Comparison of ENCODE assay signal across 23 cellular contexts in the genomic region with DNA sequence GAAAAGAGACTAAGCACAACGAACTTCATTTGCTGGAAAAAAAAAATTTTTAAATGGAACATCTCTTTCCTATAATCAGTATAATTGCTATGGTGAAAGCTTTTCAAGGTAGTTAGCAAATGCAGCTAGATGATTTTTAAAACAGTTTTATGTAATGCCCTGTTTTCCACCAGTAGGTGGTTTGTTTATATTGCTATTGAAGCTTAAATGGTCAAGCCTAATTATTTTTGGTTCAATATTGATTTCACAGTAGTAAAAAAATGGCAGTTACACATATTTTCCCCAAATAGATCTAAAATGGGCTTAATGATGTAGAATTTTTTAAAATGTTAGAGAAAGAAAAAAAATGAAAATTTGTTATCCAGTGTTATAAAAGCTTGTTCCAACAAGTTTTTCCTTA.
A peak's percentile ranks its signal among the peaks of the same experiment; 100 is the strongest.
DNase-seq lines count a peak whose midpoint lies in the region; ATAC-seq, FAIRE-seq and TF ChIP-seq lines count a peak whose summit lies in the region.
"Had no signal": no experiment of that assay in that cellular context is flagged by ENCODE, and none has a peak within 500 bp of the region (broad histone marks: within the 10 kb centered on the region; RNA-seq: fewer than 3 reads in every experiment).

No MANE protein-coding gene starts in this region.

- peak; percentile 60 for TF ChIP-seq CTCF in endodermal cell (conservative IDR thresholded peaks at IDR 0.05)

- FAIRE-seq in H54 (lab: Jason Lieb, UNC) = no peak
- FAIRE-seq: A549 had no signal

- H3K36me3 Mint-ChIP-seq in endodermal cell (ENCODE audit: low read depth) = no peaks in the 10 kb centered on the region
- H3K36me3 Mint-ChIP-seq in T-helper 2 cell treated with Interferon-gamma antibody and Interleukin-4, amounts not matched to agents 5 μg/mL and 100 μg/mL, for 36 hours (ENCODE audit: low read depth) = no peaks in the 10 kb centered on the region
- H3K36me3 Mint-ChIP-seq: activated CD4-positive, alpha-beta memory T cell treated with anti-CD3 and anti-CD28 coated beads for 36 hours; brain had no signal

- H3K4me3 ChIP-seq in endodermal cell (ENCODE audit: low read length) = no peak overlapping the region
- H3K4me3 ChIP-seq: A549; BLaER1 treated with 17β-estradiol and CSF1 and Interleukin-3, amounts not matched to agents 10 nM and 100 nM; colonic mucosa; ovary; right atrium auricular region; SK-N-MC; tibial artery had no signal

- no peaks in the 10 kb centered on the region for H3K4me1 Mint-ChIP-seq in endodermal cell
- H3K4me1 Mint-ChIP-seq in T-helper 2 cell treated with Interferon-gamma antibody and Interleukin-4, amounts not matched to agents 5 μg/mL and 100 μg/mL, for 36 hours (ENCODE audit: low read depth) = no peaks in the 10 kb centered on the region

- no peak overlapping the region for H3K27ac ChIP-seq in endodermal cell (ENCODE audit: low read depth, low read length)
- H3K27ac ChIP-seq: A549; BLaER1 treated with 17β-estradiol and CSF1 and Interleukin-3, amounts not matched to agents 10 nM and 100 nM; colonic mucosa; ovary; right atrium auricular region; SK-N-MC; tibial artery had no signal

- DNase-seq in NCI-H2171 treated with DMSO at 0.1 percent for 48 hours (lab: John Stamatoyannopoulos, UW) (peak; percentile 49), NCI-H2171 (lab: John Stamatoyannopoulos, UW) (no peak), NCI-H146 treated with DMSO at 0.1 percent for 48 hours (lab: John Stamatoyannopoulos, UW; ENCODE audit: unreplicated experiment) (peak; percentile 100), endodermal cell (no peak), NCI-H187 treated with DMSO at 0.1 percent for 48 hours (lab: John Stamatoyannopoulos, UW) (no peak), H54 (ENCODE audit: insufficient read length, low spot score) (no peak)
- no peak for DNase-seq in T-helper 2 cell treated with Interferon-gamma antibody and Interleukin-4, amounts not matched to agents 5 μg/mL and 100 μg/mL, for 36 hours (ENCODE audit: low spot score)
- DNase-seq: activated CD4-positive, alpha-beta memory T cell treated with anti-CD3 and anti-CD28 coated beads for 36 hours; activated effector memory CD4-positive, alpha-beta T cell treated with Interleukin-2 at 50 U/mL for 16 hours; Calu3; colonic mucosa; GOT3; kidney glomerular epithelial cell; NK-92 treated with Interleukin-12 subunit alpha and Interleukin-12 subunit beta, amount 100 ng/mL, for 24 hours; ovary; tibial artery had no signal

- no peaks in the 10 kb centered on the region for H3K9me3 Mint-ChIP-seq in endodermal cell
- H3K9me3 Mint-ChIP-seq in T-helper 2 cell treated with Interferon-gamma antibody and Interleukin-4, amounts not matched to agents 5 μg/mL and 100 μg/mL, for 36 hours = no peaks in the 10 kb centered on the region
- H3K9me3 Mint-ChIP-seq: activated CD4-positive, alpha-beta memory T cell treated with anti-CD3 and anti-CD28 coated beads for 36 hours; brain had no signal

- H3K27me3 Mint-ChIP-seq in endodermal cell (ENCODE audit: insufficient read depth) = no peaks in the 10 kb centered on the region
- no peaks in the 10 kb centered on the region for H3K27me3 Mint-ChIP-seq in T-helper 2 cell treated with Interferon-gamma antibody and Interleukin-4, amounts not matched to agents 5 μg/mL and 100 μg/mL, for 36 hours (ENCODE audit: low read depth)
- H3K27me3 Mint-ChIP-seq: activated CD4-positive, alpha-beta memory T cell treated with anti-CD3 and anti-CD28 coated beads for 36 hours; brain; stimulated activated naive CD8-positive, alpha-beta T cell treated with anti-CD3 and anti-CD28 coated beads, Interleukin-15, Interleukin-2, amounts not matched to agents 100 ng/mL and 50 ng/mL, for 24 hours had no signal

- H3K9ac ChIP-seq in endodermal cell (ENCODE audit: extremely low read depth, low read length, poor library complexity, severe bottlenecking) = no peak overlapping the region
- H3K9ac ChIP-seq: BLaER1 treated with 17β-estradiol and CSF1 and Interleukin-3, amounts not matched to agents 10 nM and 100 nM had no signal

- WGBS in endodermal cell (ENCODE audit: insufficient coverage in 1 of 2, insufficient read length in 1 of 2), 2 experiments = 100% methylated on average over 1 of the region's 1 CpG; no CpG with 5 or more reads in 1 of the 2 experiments

- no peak for TF ChIP-seq POLR2A in H54 (IDR thresholded peaks at IDR 0.05; ENCODE audit: low read depth, low read length)

- ATAC-seq in activated CD4-positive, CD25-positive, alpha-beta regulatory T cell treated with anti-CD3 and anti-CD28 coated beads, Interleukin-2, amount 50 U/mL, for 24 hours = no peak
- ATAC-seq: A549 had no signal

- H3K9me3 ChIP-seq in endodermal cell (ENCODE audit: control insufficient read depth, low read length) = no peaks in the 10 kb centered on the region
- H3K9me3 ChIP-seq: A549; BLaER1 treated with 17β-estradiol and CSF1 and Interleukin-3, amounts not matched to agents 10 nM and 100 nM; colonic mucosa; ovary; right atrium auricular region; tibial artery had no signal

- H3K4me3 Mint-ChIP-seq in endodermal cell = no peak overlapping the region
- no peak overlapping the region for H3K4me3 Mint-ChIP-seq in T-helper 2 cell treated with Interferon-gamma antibody and Interleukin-4, amounts not matched to agents 5 μg/mL and 100 μg/mL, for 36 hours
- H3K4me3 Mint-ChIP-seq: activated CD4-positive, alpha-beta memory T cell treated with anti-CD3 and anti-CD28 coated beads for 36 hours; brain; stimulated activated naive CD8-positive, alpha-beta T cell treated with anti-CD3 and anti-CD28 coated beads, Interleukin-15, Interleukin-2, amounts not matched to agents 100 ng/mL and 50 ng/mL, for 24 hours had no signal

- H3K4me1 ChIP-seq in endodermal cell (ENCODE audit: control insufficient read depth, insufficient read depth, low read length) = no peaks in the 10 kb centered on the region
- H3K4me1 ChIP-seq: A549; BLaER1 treated with 17β-estradiol and CSF1 and Interleukin-3, amounts not matched to agents 10 nM and 100 nM; colonic mucosa; right atrium auricular region; tibial artery had no signal

- no peaks in the 10 kb centered on the region for H3K36me3 ChIP-seq in endodermal cell (ENCODE audit: control insufficient read depth, insufficient read depth, low read length)
- H3K36me3 ChIP-seq: BLaER1 treated with 17β-estradiol and CSF1 and Interleukin-3, amounts not matched to agents 10 nM and 100 nM; colonic mucosa; ovary; right atrium auricular region; tibial artery had no signal

- no peaks in the 10 kb centered on the region for H3K27me3 ChIP-seq in endodermal cell (ENCODE audit: control insufficient read depth, insufficient read depth, low read length, poor library complexity, severe bottlenecking)
- H3K27me3 ChIP-seq: BLaER1 treated with 17β-estradiol and CSF1 and Interleukin-3, amounts not matched to agents 10 nM and 100 nM; colonic mucosa; ovary; right atrium auricular region; tibial artery had no signal

- no peak overlapping the region for H3K27ac Mint-ChIP-seq in endodermal cell
- H3K27ac Mint-ChIP-seq in T-helper 2 cell treated with Interferon-gamma antibody and Interleukin-4, amounts not matched to agents 5 μg/mL and 100 μg/mL, for 36 hours = no peak overlapping the region
- H3K27ac Mint-ChIP-seq: activated CD4-positive, alpha-beta memory T cell treated with anti-CD3 and anti-CD28 coated beads for 36 hours; brain; stimulated activated naive CD8-positive, alpha-beta T cell treated with anti-CD3 and anti-CD28 coated beads, Interleukin-15, Interleukin-2, amounts not matched to agents 100 ng/mL and 50 ng/mL, for 24 hours had no signal

Comparison
In these comparisons a context has a peak if more than half of its experiments do, and no peak if none do; other contexts are left out.
1. DNase-seq: peak in NCI-H2171 treated with DMSO at 0.1 percent for 48 hours (single experiment) and NCI-H146 treated with DMSO at 0.1 percent for 48 hours (single experiment); none in NCI-H2171 (single experiment), endodermal cell (single experiment), T-helper 2 cell treated with Interferon-gamma antibody and Interleukin-4, amounts not matched to agents 5 μg/mL and 100 μg/mL, for 36 hours (single experiment), NCI-H187 treated with DMSO at 0.1 percent for 48 hours (single experiment) and H54 (single experiment).